9 cellular contexts compared by ENCODE assay signal in the genomic region with DNA sequence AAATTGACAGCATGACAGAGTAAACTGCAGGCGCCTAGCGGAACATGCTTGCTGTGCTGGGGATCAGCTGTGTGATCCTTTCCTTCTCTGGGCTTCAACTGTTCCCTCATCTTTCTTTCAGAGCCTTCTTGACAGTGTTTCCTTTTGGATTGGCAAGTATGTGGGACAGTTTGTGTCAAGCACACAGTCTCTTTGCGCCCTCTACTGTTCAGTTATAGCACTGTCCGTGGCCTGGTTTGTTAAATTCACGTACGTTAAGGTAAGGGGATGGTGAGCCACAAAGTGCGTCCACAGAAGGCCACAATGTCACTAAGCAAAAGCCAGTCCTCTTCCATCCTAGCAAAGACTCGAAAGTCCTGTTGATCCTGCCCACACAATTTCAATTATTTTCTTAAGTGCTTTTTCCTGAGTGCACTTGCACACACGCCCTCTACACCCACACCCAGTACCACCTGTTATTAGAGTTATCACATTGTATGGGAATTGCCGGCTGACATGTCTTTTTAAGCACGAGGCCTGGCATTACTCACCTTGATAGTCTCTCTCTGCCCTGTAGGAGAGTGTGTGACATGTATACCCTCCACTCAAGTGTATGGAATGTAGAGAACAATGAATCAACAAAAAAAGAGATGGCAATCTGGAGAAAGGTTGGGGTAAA. TPM values are rescaled to one million over a fixed set of nuclear protein-coding genes. Genes with fewer than 3 reads are reported as not detected.
DNase-seq lines count a peak whose midpoint lies in the region; ATAC-seq, FAIRE-seq and TF ChIP-seq lines count a peak whose summit lies in the region.
"Had no signal": no experiment of that assay in that cellular context is flagged by ENCODE, and none has a peak within 500 bp of the region (broad histone marks: within the 10 kb centered on the region; RNA-seq: fewer than 3 reads in every experiment).

No MANE protein-coding gene starts in this region.

- H3K9ac ChIP-seq in KMS-11 (no peak overlapping the region), OCI-LY3 (ENCODE audit: low read length) (no peak overlapping the region)

- H3K4me3 Mint-ChIP-seq in activated CD8-positive, alpha-beta memory T cell treated with anti-CD3 and anti-CD28 coated beads, Interleukin-2, amount 10 ng/mL, durations not matched to agents 7 days and 5 days = no peak overlapping the region

- CTCF ChIA-PET in activated CD8-positive, alpha-beta memory T cell treated with anti-CD3 and anti-CD28 coated beads, Interleukin-2, amount 10 ng/mL, durations not matched to agents 7 days and 5 days (lab: Charles Lee) = interaction anchor here (0.6 to 1.1 kb wide), 3 partner anchors 17 to 80 kb away, joined by 3 to 7 read pairs (median 4); no protein-coding TSS in a partner anchor

- no peaks in the 10 kb centered on the region for H3K4me1 Mint-ChIP-seq in activated CD8-positive, alpha-beta memory T cell treated with anti-CD3 and anti-CD28 coated beads, Interleukin-2, amount 10 ng/mL, durations not matched to agents 7 days and 5 days

- H3K4me3 ChIP-seq in KMS-11 (IDR thresholded peaks at IDR 0.05; ENCODE audit: insufficient read depth, low read depth, low read length) = no peak overlapping the region
- H3K4me3 ChIP-seq in OCI-LY3 (ENCODE audit: low read length) = no peak overlapping the region
- H3K4me3 ChIP-seq in brain microvascular endothelial cell (ENCODE audit: low read depth, low read length) = no peak overlapping the region

- no peaks in the 10 kb centered on the region for H3K9me3 ChIP-seq in OCI-LY3 (ENCODE audit: insufficient read depth, low read length)

- peak; percentile 67 for ATAC-seq in activated CD8-positive, alpha-beta memory T cell treated with anti-CD3 and anti-CD28 coated beads, Interleukin-2, amount 10 ng/mL, durations not matched to agents 7 days and 5 days
- peak; percentile 88 for ATAC-seq in GM21717 (IDR thresholded peaks at IDR 0.05; ENCODE audit: unreplicated experiment)

- no peak overlapping the region for H3K27ac ChIP-seq in KMS-11
- no peak overlapping the region for H3K27ac ChIP-seq in OCI-LY3 (ENCODE audit: low read length)
- no peak overlapping the region for H3K27ac ChIP-seq in brain microvascular endothelial cell

- no peaks in the 10 kb centered on the region for H3K36me3 ChIP-seq in KMS-11 (ENCODE audit: insufficient read depth)
- no peaks in the 10 kb centered on the region for H3K36me3 ChIP-seq in OCI-LY3 (replicated peaks; ENCODE audit: low read depth, low read length)
- H3K36me3 ChIP-seq in brain microvascular endothelial cell (replicated peaks) = no peaks in the 10 kb centered on the region

- H3K27me3 ChIP-seq in KMS-11 (ENCODE audit: insufficient read depth, low read depth) (no peaks in the 10 kb centered on the region), OCI-LY3 (ENCODE audit: low read depth, low read length) (peaks cover 21% of the 10 kb centered on the region; the same call in 1 of the 2 replicates), brain microvascular endothelial cell (replicated peaks) (no peaks in the 10 kb centered on the region)

- FAIRE-seq in islet of Langerhans (lab: Jason Lieb, UNC) = peak; percentile 97
- FAIRE-seq: G401.6 had no signal

- H3K4me1 ChIP-seq in KMS-11 (ENCODE audit: low read depth, poor library complexity, severe bottlenecking) = no peaks in the 10 kb centered on the region
- no peaks in the 10 kb centered on the region for H3K4me1 ChIP-seq in OCI-LY3 (ENCODE audit: low read length)

- H2AFZ ChIP-seq in KMS-11 (ENCODE audit: low read depth) = no peak overlapping the region
- no peak overlapping the region for H2AFZ ChIP-seq in OCI-LY3 (ENCODE audit: low read depth, low read length)

- DNase-seq in activated CD8-positive, alpha-beta memory T cell treated with anti-CD3 and anti-CD28 coated beads, Interleukin-2, amount 10 ng/mL, durations not matched to agents 7 days and 5 days = peak; percentile 69
- no peak for DNase-seq in activated CD8-positive, alpha-beta memory T cell treated with anti-CD3 and anti-CD28 coated beads, Interleukin-2, amount 50 U/mL, for 4 hours
- peak; percentile 81 for DNase-seq in brain microvascular endothelial cell
- peak; percentile 32 to 42 for DNase-seq in stimulated activated CD4-positive, alpha-beta T cell treated with anti-CD3 and anti-CD28 coated beads, Interleukin-2, amount 100 ng/mL, for 24 hours

- TF ChIP-seq CTCF in KMS-11 (conservative IDR thresholded peaks at IDR 0.05; ENCODE audit: low read depth, low read length) = peak; percentile 94
- peak; percentile 95 for TF ChIP-seq CTCF in OCI-LY3 (IDR thresholded peaks at IDR 0.05; ENCODE audit: low read depth, low read length)
- peak; percentile 93 for TF ChIP-seq CTCF in brain microvascular endothelial cell (IDR thresholded peaks at IDR 0.05; ENCODE audit: low read depth, low read length, missing control alignments)

- no peak overlapping the region for H3K4me2 ChIP-seq in KMS-11
- no peak overlapping the region; the same call in 1 of the 2 replicates for H3K4me2 ChIP-seq in OCI-LY3 (ENCODE audit: low read length)

- no peaks in the 10 kb centered on the region for H3K36me3 Mint-ChIP-seq in activated CD8-positive, alpha-beta memory T cell treated with anti-CD3 and anti-CD28 coated beads, Interleukin-2, amount 10 ng/mL, durations not matched to agents 7 days and 5 days

- no peaks in the 10 kb centered on the region for H3K9me3 Mint-ChIP-seq in activated CD8-positive, alpha-beta memory T cell treated with anti-CD3 and anti-CD28 coated beads, Interleukin-2, amount 10 ng/mL, durations not matched to agents 7 days and 5 days (ENCODE audit: low read depth)

- H3K79me2 ChIP-seq in KMS-11 (ENCODE audit: insufficient read depth, low read depth) = no peaks in the 10 kb centered on the region
- no peaks in the 10 kb centered on the region for H3K79me2 ChIP-seq in OCI-LY3 (ENCODE audit: low read length)

- no peaks in the 10 kb centered on the region for H4K20me1 ChIP-seq in KMS-11 (ENCODE audit: insufficient read depth)
- H4K20me1 ChIP-seq in OCI-LY3 (ENCODE audit: insufficient read depth, low read length) = no peaks in the 10 kb centered on the region

- no peak overlapping the region for H3K27ac Mint-ChIP-seq in activated CD8-positive, alpha-beta memory T cell treated with anti-CD3 and anti-CD28 coated beads, Interleukin-2, amount 10 ng/mL, durations not matched to agents 7 days and 5 days

- in situ Hi-C loops in brain microvascular endothelial cell (cut with HindIII; ENCODE audit: low pct_ligation_motif_present, low sequenced_read_pairs) = no loop called here

- H3K27me3 Mint-ChIP-seq in activated CD8-positive, alpha-beta memory T cell treated with anti-CD3 and anti-CD28 coated beads, Interleukin-2, amount 10 ng/mL, durations not matched to agents 7 days and 5 days = peaks cover 5% of the 10 kb centered on the region

RNA-seq across cellular contexts. Expression of gene PTPN3, which starts 22.5 kb away (rescaled TPM):
- total RNA-seq in activated CD8-positive, alpha-beta memory T cell treated with anti-CD3 and anti-CD28 coated beads, Interleukin-2, amount 10 ng/mL, durations not matched to agents 7 days and 5 days = 1 to 10 TPM in 1 of 2 experiments, under 1 TPM in 1; 0.50 to 4.1 TPM
